In the genomic region with DNA sequence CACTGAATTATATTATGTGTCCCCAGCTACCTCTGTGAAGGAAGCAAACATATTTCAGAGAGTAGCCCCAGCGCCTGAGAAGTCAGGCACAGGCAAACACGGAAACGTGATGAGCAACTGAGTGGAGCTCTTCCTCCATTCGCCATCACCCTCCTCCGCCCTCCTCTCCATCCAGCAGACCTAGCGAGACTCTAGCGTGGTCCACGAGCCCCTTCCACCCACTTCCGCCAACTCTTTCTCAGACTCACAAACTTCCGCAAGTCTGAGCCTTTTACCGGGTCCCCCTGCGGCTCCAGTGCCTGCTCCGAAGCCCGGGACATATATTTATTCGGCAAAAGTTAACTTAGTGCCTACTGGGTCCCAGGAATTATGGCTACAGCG, we compare ENCODE assay signal across 8 cellular contexts. TPM values are rescaled to one million over a fixed set of nuclear protein-coding genes. Genes with fewer than 3 reads are reported as not detected.
A peak's percentile ranks its signal among the peaks of the same experiment; 100 is the strongest.
DNase-seq lines count a peak whose midpoint lies in the region; ATAC-seq and TF ChIP-seq lines count a peak whose summit lies in the region.

No MANE protein-coding gene starts in this region.

- BruUV-seq in HCT116 (replicated peaks; lab: Mats Ljungman, UMichigan) = no TSS peak

- no peaks in the 10 kb centered on the region for H3K9me3 ChIP-seq in HCT116 (ENCODE audit: control insufficient read depth in 1 of 2, insufficient read depth in 1 of 2, low read depth in 1 of 2, low read length in 2 of 2)

- TF ChIP-seq POLR2A in HCT116 (IDR thresholded peaks at IDR 0.05; ENCODE audit: borderline replicate concordance, extremely low read depth, insufficient read depth, insufficient read length) = no peak

- peak overlapping the region; percentile 94 for H3K27ac ChIP-seq in HCT116 (ENCODE audit: low read depth, low read length)
- H3K27ac ChIP-seq in VCaP = peak overlapping the region; percentile 94
- H3K27ac ChIP-seq in layer of hippocampus (ENCODE audit: low read depth, low read length) = peak overlapping the region; percentile 85

- peaks cover 37% of the 10 kb centered on the region; the same call in 1 of the 2 replicates for H4K20me1 ChIP-seq in HCT116 (ENCODE audit: insufficient read depth)

- peak overlapping the region; percentile 64 to 98 for H3K4me3 ChIP-seq in HCT116 (replicated peaks in 1 of 2; ENCODE audit: low read depth in 1 of 2, low read length in 2 of 2)

- CTCF ChIA-PET in HCT116 (lab: Charles Lee) = interaction anchor here (1.3 to 2.0 kb wide), 3 partner anchors 13 to 54 kb away, joined by 4 to 6 read pairs (median 6); no protein-coding TSS in a partner anchor

- DNase-seq in ELF-1 (ENCODE audit: low read depth, low spot score) = peak; percentile 51
- DNase-seq in HCT116 (ENCODE audit: low read depth, low spot score) = no peak
- DNase-seq in NCI-H1417 treated with DMSO at 0.1 percent for 48 hours (lab: John Stamatoyannopoulos, UW) = peak; percentile 18
- peak; percentile 59 for DNase-seq in central memory CD4-positive, alpha-beta T cell
- peak; percentile 52 for DNase-seq in stimulated activated CD4-positive, alpha-beta T cell treated with anti-CD3 and anti-CD28 coated beads, Interleukin-2, amount 100 ng/mL, for 4 hours (ENCODE audit: low read depth)

- peak; percentile 36 for ATAC-seq in HCT116
- ATAC-seq in HG02852 (IDR thresholded peaks at IDR 0.05; ENCODE audit: unreplicated experiment) = no peak

- peaks cover 34 to 45% of the 10 kb centered on the region in 2 experiments for H3K36me3 ChIP-seq in HCT116 (ENCODE audit: control insufficient read depth in 1 of 2, insufficient read depth in 2 of 2, low read length in 2 of 2)

- RAD21 ChIA-PET in HCT116 (lab: Charles Lee; ENCODE audit: low non-redundant PET in 1 of 2, low total read pairs in 2 of 2, uncharacterized antibody in 2 of 2, unreplicated experiment in 2 of 2) = interaction anchor here in 1 of 2 experiments (1.0 kb wide), 1 partner anchor 53 kb away, joined by 3 read pairs; no protein-coding TSS in a partner anchor

- H3K9ac ChIP-seq in HCT116 (ENCODE audit: low read length) = peak overlapping the region; percentile 100

- intact Hi-C loops in HCT116 (cut with micrococcal nuclease) = loop anchor here (1.0 kb wide), 1 partner anchor 176 kb away; no protein-coding TSS in a partner anchor

- peak overlapping the region; percentile 86 for H3K4me2 ChIP-seq in HCT116 (ENCODE audit: low read length)

- H3K4me1 ChIP-seq in HCT116 (ENCODE audit: control insufficient read depth in 1 of 2, insufficient read depth in 2 of 2, low read length in 2 of 2) = peaks cover 7 to 19% of the 10 kb centered on the region in 2 experiments; a peak in 3 of 4 replicates

- TF ChIP-seq CTCF in HCT116 (IDR thresholded peaks at IDR 0.05 in 2 of 3, conservative IDR thresholded peaks at IDR 0.05 in 1 of 3; ENCODE audit: borderline replicate concordance in 1 of 3, insufficient read depth in 1 of 3, low read depth in 2 of 3, low read length in 2 of 3) (no peak), VCaP (conservative IDR thresholded peaks at IDR 0.05) (no peak)

- TF ChIP-seq RAD21 in HCT116 (IDR thresholded peaks at IDR 0.05; ENCODE audit: low read depth) = no peak

- POLR2A ChIA-PET in HCT116 (lab: Charles Lee) = interaction anchor here (1.0 to 1.6 kb wide), 7 partner anchors 11 to 182 kb away, joined by 3 to 11 read pairs (median 3); partner anchors contain the start of gene NOP56

- no peaks in the 10 kb centered on the region for H3K9me2 ChIP-seq in HCT116 (ENCODE audit: insufficient read depth)

- H2AFZ ChIP-seq in HCT116 (ENCODE audit: low read depth, low read length, poor library complexity, severe bottlenecking) = no peak overlapping the region

- H3K27me3 ChIP-seq in HCT116 (ENCODE audit: insufficient read depth, low read length) = no peaks in the 10 kb centered on the region
- no peaks in the 10 kb centered on the region for H3K27me3 ChIP-seq in layer of hippocampus (ENCODE audit: control insufficient read depth, insufficient read depth, low read length)

- H3K79me2 ChIP-seq in HCT116 (ENCODE audit: insufficient read depth, low read length) = peaks cover 56% of the 10 kb centered on the region

TF ChIP-seq in HCT116, 20 proteins besides CTCF, POLR2A, EP300 and RAD21:
- no peak for TF ChIP-seq EZH2phosphoT487 (IDR thresholded peaks at IDR 0.05; ENCODE audit: borderline replicate concordance)
- no peak for TF ChIP-seq MAX (IDR thresholded peaks at IDR 0.05)
- TF ChIP-seq REST (IDR thresholded peaks at IDR 0.05; ENCODE audit: low read depth) = no peak
- no peak for TF ChIP-seq YY1 (IDR thresholded peaks at IDR 0.05; ENCODE audit: extremely low read depth, insufficient replicate concordance, low read depth, low read length)
- no peak for TF ChIP-seq POLR2AphosphoS5 (IDR thresholded peaks at IDR 0.05; ENCODE audit: low read depth, low read length)
- no peak for TF ChIP-seq SP1 (IDR thresholded peaks at IDR 0.05; ENCODE audit: low read depth)
- TF ChIP-seq EZH2 (IDR thresholded peaks at IDR 0.05) = no peak
- TF ChIP-seq EGR1 (IDR thresholded peaks at IDR 0.05; ENCODE audit: low read depth) = no peak
- TF ChIP-seq CBX3 (IDR thresholded peaks at IDR 0.05; ENCODE audit: low read depth) = no peak
- no peak for TF ChIP-seq JUND (IDR thresholded peaks at IDR 0.05)
- no peak for TF ChIP-seq ZFX (IDR thresholded peaks at IDR 0.05)
- TF ChIP-seq FOSL1 (IDR thresholded peaks at IDR 0.05; ENCODE audit: low read depth) = no peak
- TF ChIP-seq SRF (IDR thresholded peaks at IDR 0.05; ENCODE audit: low read depth) = no peak
- no peak for TF ChIP-seq CEBPB (IDR thresholded peaks at IDR 0.05; ENCODE audit: low read depth)
TF ChIP-seq in HCT116: peak in this region for 0.

RNA-seq across cellular contexts. Expression of gene SNRPB, which starts 0.5 kb away (rescaled TPM):
- 469 TPM for total RNA-seq in HCT116 (2021; ENCODE audit: unreplicated experiment)
- 262 and 332 TPM in 2 replicates for polyA plus RNA-seq in HCT116 (2012)

RNA-seq across cellular contexts. Expression of gene ZNF343, which starts 38.7 kb away (rescaled TPM):
- 12.0 TPM for total RNA-seq in HCT116 (2021; ENCODE audit: unreplicated experiment)
- polyA plus RNA-seq in HCT116 (2012) = 6.1 and 6.5 TPM in 2 replicates
